In genomic region chr18:34212511-34212910, GRCh38 we compare ENCODE assay signal across 27 cellular contexts. TPM values are rescaled to one million over a fixed set of nuclear protein-coding genes. Genes with fewer than 3 reads are reported as not detected.
"Had no signal": no experiment of that assay in that cellular context is flagged by ENCODE, and none has a peak within 500 bp of the region (broad histone marks: within the 10 kb centered on the region; RNA-seq: fewer than 3 reads in every experiment).

No MANE protein-coding gene starts in this region.

- H3K36me3 ChIP-seq: MG63 had no signal

- H3K27ac ChIP-seq: RWPE1 had no signal

- ATAC-seq: HepG2, Panc1, PC-3, T-cell had no signal

- H3K4me2 ChIP-seq: SK-N-SH had no signal

- H3K4me3 ChIP-seq: MG63 had no signal

- FAIRE-seq: HepG2 had no signal

- H3K9me3 ChIP-seq: MG63, SK-N-SH had no signal

- H3K9ac ChIP-seq: SK-N-SH had no signal

- H3K27me3 ChIP-seq: MG63 had no signal

- DNase-seq: IMR-90, Karpas-422, KG1, MG63, NCI-H1092, NCI-H1105 treated with DMSO at 0.1 percent for 48 hours, NCI-H1417 treated with DMSO at 0.1 percent for 48 hours, NCI-H146, NCI-H1694 treated with DMSO at 0.1 percent for 48 hours, NCI-H1930, NCI-H2081, NCI-H2171, NCI-H345, NCI-H446 treated with DMSO at 0.1 percent for 48 hours, NCI-H510A treated with DMSO at 0.1 percent for 48 hours, NCI-H526, NCI-H748 treated with DMSO at 0.1 percent for 48 hours, PC-3, SHP77, SK-N-SH, SW 1271, T-cell had no signal

RNA-seq across cellular contexts. Expression of gene NOL4, which starts 12.2 kb away (rescaled TPM):
- total RNA-seq: HT1080, IMR-90, PC-3, SK-MEL-5, T-cell had no signal
- polyA plus RNA-seq: HepG2, IMR-90 had no signal
